1 cellular context compared by ENCODE assay signal in the genomic region with DNA sequence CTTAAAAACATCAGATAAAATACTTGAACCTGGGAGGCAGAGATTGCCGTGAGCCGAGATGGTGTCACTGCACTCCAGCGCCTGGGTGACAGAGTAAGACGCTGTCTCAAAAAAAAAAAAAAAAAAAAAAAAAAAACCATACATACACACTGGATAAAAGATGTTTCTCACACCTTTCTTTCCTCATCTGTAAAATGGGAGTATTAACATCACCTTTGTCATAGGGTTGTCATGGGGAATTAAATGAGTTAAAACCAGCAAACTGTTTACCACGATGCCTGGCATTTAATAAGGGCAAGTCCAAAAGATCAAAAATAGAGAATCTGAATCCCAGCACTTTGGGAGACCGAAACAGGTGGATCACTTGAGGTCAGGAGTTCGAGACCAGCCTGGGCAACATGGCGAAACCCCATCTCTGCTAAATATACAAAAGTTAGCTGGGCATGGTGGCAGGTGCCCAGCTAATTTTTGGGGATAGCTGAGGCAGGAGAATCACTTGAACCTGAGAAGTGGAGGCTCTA.
TF ChIP-seq lines count a peak whose summit lies in the region.

No MANE protein-coding gene starts in this region.

TF ChIP-seq in H1, 55 proteins besides CTCF, POLR2A, EP300 and RAD21:
- TF ChIP-seq KDM1A (IDR thresholded peaks at IDR 0.05; ENCODE audit: borderline replicate concordance, low read length), result peak; percentile 34; the same call in 1 of the 2 replicates
- TF ChIP-seq SIX5 (IDR thresholded peaks at IDR 0.05; ENCODE audit: low read depth, low read length), result no peak
